In the genomic region with DNA sequence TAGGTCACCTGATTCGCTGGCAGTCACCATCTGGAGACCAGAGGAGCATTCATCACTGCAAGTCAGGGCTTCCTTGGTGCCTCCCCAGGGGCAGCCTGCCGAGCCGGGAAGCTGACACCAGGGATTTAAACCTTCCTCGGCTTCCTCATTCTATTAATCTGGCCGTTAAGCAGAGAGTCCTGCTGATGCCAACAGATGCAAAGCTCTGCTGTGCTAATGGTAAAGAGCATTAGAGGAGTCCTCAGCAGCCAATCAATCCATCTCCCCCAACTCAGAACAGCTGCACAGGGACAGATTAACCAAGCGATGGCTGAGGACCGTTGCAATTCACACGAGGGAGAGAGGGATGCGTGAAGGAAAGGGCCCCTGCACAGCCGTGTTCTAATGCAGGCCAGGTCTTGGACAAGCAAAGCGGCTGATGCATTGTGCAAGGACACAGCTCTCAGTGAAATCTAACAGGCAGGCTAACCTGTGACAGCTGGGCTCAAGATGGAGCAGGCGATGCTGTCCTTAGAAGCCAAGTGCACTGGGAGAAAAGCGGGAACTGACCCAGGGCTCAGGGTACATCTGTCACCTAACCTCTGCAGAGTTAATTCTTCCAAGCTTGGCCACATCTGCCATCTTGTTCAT, we compare ENCODE assay signal across 23 cellular contexts.
DNase-seq lines count a peak whose midpoint lies in the region; FAIRE-seq and TF ChIP-seq lines count a peak whose summit lies in the region.
"Had no signal": no experiment of that assay in that cellular context is flagged by ENCODE, and none has a peak within 500 bp of the region (broad histone marks: within the 10 kb centered on the region; RNA-seq: fewer than 3 reads in every experiment).

No MANE protein-coding gene starts in this region.

- H3K9me3 ChIP-seq in SK-N-SH (no peaks in the 10 kb centered on the region), neural progenitor cell (ENCODE audit: low read depth) (no peaks in the 10 kb centered on the region)
- no peaks in the 10 kb centered on the region for H3K9me3 ChIP-seq in effector memory CD4-positive, alpha-beta T cell (ENCODE audit: control insufficient read depth, low read length)
- H3K9me3 ChIP-seq: left ventricle myocardium inferior had no signal

- H3K9ac ChIP-seq in SK-N-SH: no peak overlapping the region
- H3K9ac ChIP-seq in neural progenitor cell: no peak overlapping the region

- H3K27me3 Mint-ChIP-seq in neural progenitor cell (ENCODE audit: insufficient read depth, low read depth): no peaks in the 10 kb centered on the region
- H3K27me3 Mint-ChIP-seq: activated naive CD4-positive, alpha-beta T cell treated with anti-CD3 and anti-CD28 coated beads, Interleukin-2, amount 50 U/mL, for 24 hours; CD4-positive, alpha-beta T cell; central memory CD8-positive, alpha-beta T cell; IgD-negative memory B cell had no signal

- H3K27ac Mint-ChIP-seq in neural progenitor cell: no peak overlapping the region
- H3K27ac Mint-ChIP-seq: activated naive CD4-positive, alpha-beta T cell treated with anti-CD3 and anti-CD28 coated beads, Interleukin-2, amount 50 U/mL, for 24 hours; activated T-helper 1 cell treated with anti-CD3 and anti-CD28 coated beads, Interleukin-12 subunit alpha, Interleukin-12 subunit beta, Interleukin-2, Interleukin-4 antibody, amounts not matched to agents 30 ng/mL and 10 ng/mL and 1 ng/mL, durations not matched to agents 14 hours and 24 hours and 36 hours; CD4-positive, alpha-beta T cell; IgD-negative memory B cell; mesothelial cell of epicardium; natural killer cell had no signal

- DNase-seq in D341Med (ENCODE audit: low spot score): peak; percentile 90
- peak; percentile 69 for DNase-seq in MV-4-11 (lab: John Stamatoyannopoulos, UW)
- DNase-seq in SK-N-SH: peak; percentile 72
- DNase-seq in neural progenitor cell (ENCODE audit: low spot score): peak; percentile 61
- DNase-seq in Ammon's horn (ENCODE audit: low spot score): no peak
- no peak for DNase-seq in RCC 7860 (ENCODE audit: low spot score)
- no peak for DNase-seq in effector memory CD4-positive, alpha-beta T cell
- DNase-seq: activated CD4-positive, alpha-beta T cell treated with anti-CD3 and anti-CD28 coated beads for 4 hours; CD4-positive, alpha-beta T cell; DMS53; erythroblast; foreskin keratinocyte; GDM1; left ventricle myocardium inferior; natural killer cell; NCI-H187 treated with DMSO at 0.1 percent for 48 hours; posterior cingulate gyrus had no signal

- peaks cover 100% of the 10 kb centered on the region for H4K20me1 ChIP-seq in SK-N-SH (ENCODE audit: insufficient read depth)
- peaks cover 16% of the 10 kb centered on the region for H4K20me1 ChIP-seq in neural progenitor cell (ENCODE audit: low read depth)

- H3K4me3 ChIP-seq in SK-N-SH (ENCODE audit: low read depth in 2 of 2, low read length in 1 of 2): no peak overlapping the region
- no peak overlapping the region for H3K4me3 ChIP-seq in neural progenitor cell
- no peak overlapping the region for H3K4me3 ChIP-seq in effector memory CD4-positive, alpha-beta T cell (ENCODE audit: insufficient read depth, low read depth, low read length, poor library complexity, severe bottlenecking)
- H3K4me3 ChIP-seq: left ventricle myocardium inferior had no signal

- POLR2A ChIA-PET in SK-N-SH (lab: Yijun Ruan, JAX): interaction anchor here (1.2 kb wide), 1 partner anchor 115 kb away, joined by 3 read pairs; no protein-coding TSS in a partner anchor

- H3K4me2 ChIP-seq in SK-N-SH (no peak overlapping the region), neural progenitor cell (peak overlapping the region; percentile 28)

- H3K4me1 Mint-ChIP-seq in neural progenitor cell: peaks cover 48% of the 10 kb centered on the region

- CTCF ChIA-PET in SK-N-SH (lab: Yijun Ruan, JAX): interaction anchor here (0.7 to 1.2 kb wide), 2 partner anchors 23 to 493 kb away, joined by 3 to 4 read pairs; no protein-coding TSS in a partner anchor

- TF ChIP-seq EP300 in SK-N-SH (IDR thresholded peaks at IDR 0.05; ENCODE audit: borderline replicate concordance in 1 of 2, low read depth in 1 of 2, low read length in 1 of 2): peak in 1 of 2 experiments; percentile 44; a peak in 1 of 4 replicates

- no peaks in the 10 kb centered on the region for H3K27me3 ChIP-seq in SK-N-SH (ENCODE audit: insufficient read depth)
- no peaks in the 10 kb centered on the region for H3K27me3 ChIP-seq in neural progenitor cell
- no peaks in the 10 kb centered on the region for H3K27me3 ChIP-seq in effector memory CD4-positive, alpha-beta T cell (replicated peaks; ENCODE audit: control insufficient read depth, insufficient read depth, low read length, poor library complexity, severe bottlenecking)
- H3K27me3 ChIP-seq: foreskin keratinocyte had no signal

- no peak overlapping the region for H2AFZ ChIP-seq in SK-N-SH (ENCODE audit: low read depth)
- no peak overlapping the region for H2AFZ ChIP-seq in neural progenitor cell (replicated peaks)

- WGBS in SK-N-SH (ENCODE audit: low lambda C conversion rate): 62% methylated on average over 12 of the region's 13 CpGs

- H3K4me1 ChIP-seq in SK-N-SH (ENCODE audit: control insufficient read depth in 1 of 2, insufficient read depth in 2 of 2, low read depth in 1 of 2, low read length in 1 of 2): peaks cover 5 to 32% of the 10 kb centered on the region in 2 experiments; a peak in 3 of 4 replicates
- peaks cover 26% of the 10 kb centered on the region for H3K4me1 ChIP-seq in neural progenitor cell
- H3K4me1 ChIP-seq in effector memory CD4-positive, alpha-beta T cell (ENCODE audit: control insufficient read depth, insufficient read depth, low read length, poor library complexity, severe bottlenecking): peaks cover 13% of the 10 kb centered on the region
- H3K4me1 ChIP-seq: foreskin keratinocyte, left ventricle myocardium inferior had no signal

- TF ChIP-seq RAD21 in SK-N-SH (IDR thresholded peaks at IDR 0.05; ENCODE audit: low read length): peak; percentile 22

- no peak for TF ChIP-seq CTCF in SK-N-SH (IDR thresholded peaks at IDR 0.05)
- no peak for TF ChIP-seq CTCF in neural progenitor cell (IDR thresholded peaks at IDR 0.05)

- no peak overlapping the region for H3K4me3 Mint-ChIP-seq in neural progenitor cell
- H3K4me3 Mint-ChIP-seq: activated naive CD4-positive, alpha-beta T cell treated with anti-CD3 and anti-CD28 coated beads, Interleukin-2, amount 50 U/mL, for 24 hours; activated T-helper 1 cell treated with anti-CD3 and anti-CD28 coated beads, Interleukin-12 subunit alpha, Interleukin-12 subunit beta, Interleukin-2, Interleukin-4 antibody, amounts not matched to agents 30 ng/mL and 10 ng/mL and 1 ng/mL, durations not matched to agents 14 hours and 24 hours and 36 hours; CD4-positive, alpha-beta T cell; central memory CD8-positive, alpha-beta T cell; IgD-negative memory B cell; mesothelial cell of epicardium; natural killer cell had no signal

- no peak for FAIRE-seq in RCC 7860 (lab: Jason Lieb, UNC)
- FAIRE-seq: astrocyte had no signal

- H3K27ac ChIP-seq in SK-N-SH (ENCODE audit: low read depth in 2 of 2, low read length in 1 of 2) (peak overlapping the region in 1 of 2 experiments; percentile 81; a peak in 2 of 4 replicates), neural progenitor cell (peak overlapping the region; percentile 30)
- no peak overlapping the region for H3K27ac ChIP-seq in effector memory CD4-positive, alpha-beta T cell (ENCODE audit: insufficient read depth, low read length, poor library complexity, severe bottlenecking)
- H3K27ac ChIP-seq: foreskin keratinocyte, left ventricle myocardium inferior had no signal

- H3K9me3 Mint-ChIP-seq in neural progenitor cell: no peaks in the 10 kb centered on the region
- H3K9me3 Mint-ChIP-seq: activated naive CD4-positive, alpha-beta T cell treated with anti-CD3 and anti-CD28 coated beads, Interleukin-2, amount 50 U/mL, for 24 hours; activated T-helper 1 cell treated with anti-CD3 and anti-CD28 coated beads, Interleukin-12 subunit alpha, Interleukin-12 subunit beta, Interleukin-2, Interleukin-4 antibody, amounts not matched to agents 30 ng/mL and 10 ng/mL and 1 ng/mL, durations not matched to agents 14 hours and 24 hours and 36 hours; CD4-positive, alpha-beta T cell; central memory CD8-positive, alpha-beta T cell; IgD-negative memory B cell; mesothelial cell of epicardium; natural killer cell had no signal

- H3K79me2 ChIP-seq in SK-N-SH (ENCODE audit: insufficient read depth) (peaks cover 100% of the 10 kb centered on the region), neural progenitor cell (ENCODE audit: low read depth) (no peaks in the 10 kb centered on the region)

- H3K36me3 ChIP-seq in SK-N-SH (replicated peaks in 1 of 2; ENCODE audit: control insufficient read depth in 1 of 2, insufficient read depth in 2 of 2, low read length in 1 of 2): peaks cover 0 to 36% of the 10 kb centered on the region in 2 experiments
- H3K36me3 ChIP-seq in neural progenitor cell: no peaks in the 10 kb centered on the region
- peaks cover 2% of the 10 kb centered on the region for H3K36me3 ChIP-seq in effector memory CD4-positive, alpha-beta T cell (ENCODE audit: control insufficient read depth, insufficient read depth, low read length)
- H3K36me3 ChIP-seq: left ventricle myocardium inferior had no signal

- H3K9me2 ChIP-seq in SK-N-SH: no peaks in the 10 kb centered on the region

- H3F3A ChIP-seq in SK-N-SH (replicated peaks; ENCODE audit: insufficient read depth) (peaks cover 23% of the 10 kb centered on the region), neural progenitor cell (ENCODE audit: low read depth) (peaks cover 15% of the 10 kb centered on the region)

- no peaks in the 10 kb centered on the region for H3K36me3 Mint-ChIP-seq in neural progenitor cell
- H3K36me3 Mint-ChIP-seq: mesothelial cell of epicardium, natural killer cell had no signal

TF ChIP-seq in SK-N-SH, 30 proteins besides CTCF, POLR2A, EP300 and RAD21:
- peak; percentile 7; the same call in 1 of the 2 replicates for TF ChIP-seq RCOR1 (IDR thresholded peaks at IDR 0.05; ENCODE audit: low read length)
- TF ChIP-seq NFIC (IDR thresholded peaks at IDR 0.05; ENCODE audit: borderline replicate concordance): no peak
- TF ChIP-seq GATA2 (CRISPR knock-in tag; IDR thresholded peaks at IDR 0.05): peak; percentile 56; the same call in 1 of the 2 replicates
- TF ChIP-seq RXRA (IDR thresholded peaks at IDR 0.05; ENCODE audit: borderline replicate concordance, low read depth): no peak
- TF ChIP-seq MXI1 (IDR thresholded peaks at IDR 0.05; ENCODE audit: low read depth, low read length): peak; percentile 39; the same call in 1 of the 2 replicates
- TF ChIP-seq, protein P1, sequence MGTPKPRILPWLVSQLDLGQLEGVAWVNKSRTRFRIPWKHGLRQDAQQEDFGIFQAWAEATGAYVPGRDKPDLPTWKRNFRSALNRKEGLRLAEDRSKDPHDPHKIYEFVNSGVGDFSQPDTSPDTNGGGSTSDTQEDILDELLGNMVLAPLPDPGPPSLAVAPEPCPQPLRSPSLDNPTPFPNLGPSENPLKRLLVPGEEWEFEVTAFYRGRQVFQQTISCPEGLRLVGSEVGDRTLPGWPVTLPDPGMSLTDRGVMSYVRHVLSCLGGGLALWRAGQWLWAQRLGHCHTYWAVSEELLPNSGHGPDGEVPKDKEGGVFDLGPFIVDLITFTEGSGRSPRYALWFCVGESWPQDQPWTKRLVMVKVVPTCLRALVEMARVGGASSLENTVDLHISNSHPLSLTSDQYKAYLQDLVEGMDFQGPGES (IDR thresholded peaks at IDR 0.05; ENCODE audit: low read depth, low read length): no peak
- no peak for TF ChIP-seq CHD2 (IDR thresholded peaks at IDR 0.05; ENCODE audit: low read length, partially characterized antibody)

Comparison
In these comparisons a context has a peak if more than half of its experiments do, and no peak if none do; other contexts are left out.
1. DNase-seq: peak in D341Med (single experiment), MV-4-11 (single experiment), SK-N-SH (single experiment) and neural progenitor cell (single experiment); none in Ammon's horn (single experiment), RCC 7860 (single experiment) and effector memory CD4-positive, alpha-beta T cell (0 of 3).